Comparison of ENCODE assay signal across 18 cellular contexts in the genomic region with DNA sequence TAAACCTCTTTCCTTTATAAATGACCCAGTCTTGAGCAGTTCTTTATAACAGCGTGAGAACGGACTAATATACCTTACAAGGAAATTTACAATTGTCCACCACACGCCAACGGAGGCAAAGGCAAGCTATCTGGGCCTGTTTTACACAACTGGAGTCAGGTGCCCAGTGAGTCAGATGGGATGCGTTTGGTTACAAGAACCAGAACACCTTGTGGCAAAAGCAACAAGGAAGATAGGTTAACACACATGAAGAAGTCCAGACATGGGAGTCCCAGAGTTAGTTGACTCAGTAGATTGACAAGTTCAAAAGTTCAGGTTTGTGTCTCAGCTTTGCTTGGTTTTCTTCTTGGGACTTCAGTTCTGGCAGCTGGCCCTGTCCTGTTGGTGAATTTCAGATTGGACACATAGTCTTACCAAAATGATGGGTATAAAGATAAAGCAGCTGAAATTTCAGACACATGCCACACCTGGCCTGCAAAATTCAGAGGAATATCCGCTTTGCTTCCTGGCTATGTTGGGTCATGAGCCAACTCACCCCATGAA.
A peak's percentile ranks its signal among the peaks of the same experiment; 100 is the strongest.
DNase-seq lines count a peak whose midpoint lies in the region; ATAC-seq, FAIRE-seq and TF ChIP-seq lines count a peak whose summit lies in the region.
"Had no signal": no experiment of that assay in that cellular context is flagged by ENCODE, and none has a peak within 500 bp of the region (broad histone marks: within the 10 kb centered on the region; RNA-seq: fewer than 3 reads in every experiment).

No MANE protein-coding gene starts in this region.

- H3K36me3 Mint-ChIP-seq in glutamatergic neuron (ENCODE audit: unreplicated experiment) (peaks cover 4% of the 10 kb centered on the region), osteocyte (ENCODE audit: unreplicated experiment) (no peaks in the 10 kb centered on the region)
- H3K36me3 Mint-ChIP-seq: CD4-positive, alpha-beta memory T cell had no signal

- no peak overlapping the region for H3K27ac ChIP-seq in epithelial cell of prostate

- no peak for FAIRE-seq in GM19239 (lab: Jason Lieb, UNC)
- FAIRE-seq: GM12891, GM18507, H54 had no signal

- H3K4me3 Mint-ChIP-seq in glutamatergic neuron (ENCODE audit: unreplicated experiment) (no peak overlapping the region), osteocyte (ENCODE audit: unreplicated experiment) (no peak overlapping the region)
- H3K4me3 Mint-ChIP-seq: CD4-positive, alpha-beta memory T cell; HFFc6 had no signal

- H3K4me1 Mint-ChIP-seq in glutamatergic neuron (ENCODE audit: low read depth, unreplicated experiment) (peaks cover 33% of the 10 kb centered on the region), osteocyte (ENCODE audit: unreplicated experiment) (no peaks in the 10 kb centered on the region)
- H3K4me1 Mint-ChIP-seq: CD4-positive, alpha-beta memory T cell had no signal

- peaks cover 9% of the 10 kb centered on the region for H3K27me3 Mint-ChIP-seq in glutamatergic neuron (ENCODE audit: unreplicated experiment)
- H3K27me3 Mint-ChIP-seq in osteocyte (ENCODE audit: unreplicated experiment) = no peaks in the 10 kb centered on the region

- no peak for TF ChIP-seq CTCF in glutamatergic neuron (IDR thresholded peaks at IDR 0.05; ENCODE audit: partially characterized antibody, unreplicated experiment)
- no peak for TF ChIP-seq CTCF in osteocyte (IDR thresholded peaks at IDR 0.05)

- no peak for ATAC-seq in HG02840 (IDR thresholded peaks at IDR 0.05; ENCODE audit: low FRiP score, unreplicated experiment)

- peaks cover 17% of the 10 kb centered on the region for H3K9me3 Mint-ChIP-seq in glutamatergic neuron (ENCODE audit: unreplicated experiment)
- peaks cover 2% of the 10 kb centered on the region for H3K9me3 Mint-ChIP-seq in osteocyte (ENCODE audit: unreplicated experiment)
- H3K9me3 Mint-ChIP-seq: CD4-positive, alpha-beta memory T cell; HFFc6 had no signal

- peak overlapping the region; percentile 96 for H3K27ac Mint-ChIP-seq in glutamatergic neuron (ENCODE audit: unreplicated experiment)
- H3K27ac Mint-ChIP-seq in osteocyte (ENCODE audit: unreplicated experiment) = no peak overlapping the region
- H3K27ac Mint-ChIP-seq: CD4-positive, alpha-beta memory T cell; HFFc6 had no signal

- DNase-seq in amniotic epithelial cell (ENCODE audit: low read depth) = peak; percentile 44
- peak; percentile 36 for DNase-seq in epithelial cell of prostate (ENCODE audit: low read depth, low spot score)
- DNase-seq in glutamatergic neuron = no peak
- no peak for DNase-seq in osteocyte (ENCODE audit: extremely low spot score, unreplicated experiment)
- DNase-seq in GM19239 (ENCODE audit: insufficient read length, low spot score) = no peak
- DNase-seq: C1 segment of cervical spinal cord; Calu3; CD4-positive, alpha-beta memory T cell; COR-L47; DMS53; DMS79 treated with DMSO at 0.1 percent for 48 hours; GF-D8; GOT3; HFFc6 had no signal

Comparison
In these comparisons a context has a peak if more than half of its experiments do, and no peak if none do; other contexts are left out.
1. DNase-seq: peak in amniotic epithelial cell (single experiment) and epithelial cell of prostate (single experiment); none in glutamatergic neuron (single experiment), osteocyte (single experiment) and GM19239 (single experiment).